Comparison of ENCODE assay signal across 11 cellular contexts in the genomic region with DNA sequence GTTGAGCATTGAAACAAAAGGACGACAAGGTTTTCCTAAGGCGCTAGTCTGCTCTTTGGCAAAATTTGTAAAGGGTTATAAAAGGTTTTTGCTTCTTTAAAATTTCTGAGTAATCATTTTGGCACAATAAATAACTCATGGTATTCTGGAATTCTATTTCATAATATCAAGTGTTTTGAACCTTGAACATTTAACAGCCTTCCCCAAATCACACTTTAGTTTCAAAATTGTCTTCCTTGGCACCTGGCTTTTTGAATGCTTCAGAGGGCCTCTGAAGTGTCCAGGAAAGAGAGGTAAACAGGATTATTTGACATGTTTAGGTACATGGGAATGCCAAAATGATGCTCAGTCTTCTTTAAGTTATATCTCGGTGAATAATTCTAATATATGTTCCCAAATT.
"Had no signal": no experiment of that assay in that cellular context is flagged by ENCODE, and none has a peak within 500 bp of the region (broad histone marks: within the 10 kb centered on the region; RNA-seq: fewer than 3 reads in every experiment).

No MANE protein-coding gene starts in this region.

- H3K36me3 Mint-ChIP-seq: activated naive CD4-positive, alpha-beta T cell treated with anti-CD3 and anti-CD28 coated beads, Interleukin-2, amount 50 U/mL, for 24 hours; WTC11 had no signal

- H3K27ac Mint-ChIP-seq: activated CD4-positive, alpha-beta memory T cell treated with anti-CD3 and anti-CD28 coated beads, Interleukin-2, amount 10 ng/mL, durations not matched to agents 7 days and 5 days; activated naive CD4-positive, alpha-beta T cell treated with anti-CD3 and anti-CD28 coated beads, Interleukin-2, amount 50 U/mL, for 24 hours; activated T-cell treated with anti-CD3 and anti-CD28 coated beads, Interleukin-2, amount 50 U/mL, for 24 hours; T-helper 17 cell had no signal

- ATAC-seq: esophagus mucosa, T-helper 17 cell, WTC11 had no signal

- H3K4me3 Mint-ChIP-seq: activated CD4-positive, alpha-beta memory T cell treated with anti-CD3 and anti-CD28 coated beads, Interleukin-2, amount 10 ng/mL, durations not matched to agents 7 days and 5 days; activated naive CD4-positive, alpha-beta T cell treated with anti-CD3 and anti-CD28 coated beads, Interleukin-2, amount 50 U/mL, for 24 hours; activated T-cell treated with anti-CD3 and anti-CD28 coated beads, Interleukin-2, amount 50 U/mL, for 24 hours; T-helper 17 cell; WTC11 had no signal

- H3K4me1 Mint-ChIP-seq: activated naive CD4-positive, alpha-beta T cell treated with anti-CD3 and anti-CD28 coated beads, Interleukin-2, amount 50 U/mL, for 24 hours had no signal

- H3K9me3 Mint-ChIP-seq: activated CD4-positive, alpha-beta memory T cell treated with anti-CD3 and anti-CD28 coated beads, Interleukin-2, amount 10 ng/mL, durations not matched to agents 7 days and 5 days; activated naive CD4-positive, alpha-beta T cell treated with anti-CD3 and anti-CD28 coated beads, Interleukin-2, amount 50 U/mL, for 24 hours; activated T-cell treated with anti-CD3 and anti-CD28 coated beads, Interleukin-2, amount 50 U/mL, for 24 hours; WTC11 had no signal

- DNase-seq: activated CD4-positive, alpha-beta memory T cell treated with anti-CD3 and anti-CD28 coated beads, Interleukin-2, amount 10 ng/mL, durations not matched to agents 7 days and 5 days; activated CD4-positive, alpha-beta T cell treated with anti-CD3 and anti-CD28 coated beads for 4 hours; activated effector memory CD4-positive, alpha-beta T cell treated with anti-CD3 and anti-CD28 coated beads, Interleukin-2, amount 50 U/mL, for 16 hours; activated T-cell treated with anti-CD3 and anti-CD28 coated beads, Interleukin-2, amount 50 U/mL, for 24 hours; caudate nucleus; islet precursor cell; stimulated activated CD4-positive, alpha-beta T cell treated with anti-CD3 and anti-CD28 coated beads, Interleukin-1b, Interleukin-23, amount 100 ng/mL, for 48 hours; T-helper 17 cell had no signal
